ENCODE assay signal across 22 cellular contexts in the genomic region with DNA sequence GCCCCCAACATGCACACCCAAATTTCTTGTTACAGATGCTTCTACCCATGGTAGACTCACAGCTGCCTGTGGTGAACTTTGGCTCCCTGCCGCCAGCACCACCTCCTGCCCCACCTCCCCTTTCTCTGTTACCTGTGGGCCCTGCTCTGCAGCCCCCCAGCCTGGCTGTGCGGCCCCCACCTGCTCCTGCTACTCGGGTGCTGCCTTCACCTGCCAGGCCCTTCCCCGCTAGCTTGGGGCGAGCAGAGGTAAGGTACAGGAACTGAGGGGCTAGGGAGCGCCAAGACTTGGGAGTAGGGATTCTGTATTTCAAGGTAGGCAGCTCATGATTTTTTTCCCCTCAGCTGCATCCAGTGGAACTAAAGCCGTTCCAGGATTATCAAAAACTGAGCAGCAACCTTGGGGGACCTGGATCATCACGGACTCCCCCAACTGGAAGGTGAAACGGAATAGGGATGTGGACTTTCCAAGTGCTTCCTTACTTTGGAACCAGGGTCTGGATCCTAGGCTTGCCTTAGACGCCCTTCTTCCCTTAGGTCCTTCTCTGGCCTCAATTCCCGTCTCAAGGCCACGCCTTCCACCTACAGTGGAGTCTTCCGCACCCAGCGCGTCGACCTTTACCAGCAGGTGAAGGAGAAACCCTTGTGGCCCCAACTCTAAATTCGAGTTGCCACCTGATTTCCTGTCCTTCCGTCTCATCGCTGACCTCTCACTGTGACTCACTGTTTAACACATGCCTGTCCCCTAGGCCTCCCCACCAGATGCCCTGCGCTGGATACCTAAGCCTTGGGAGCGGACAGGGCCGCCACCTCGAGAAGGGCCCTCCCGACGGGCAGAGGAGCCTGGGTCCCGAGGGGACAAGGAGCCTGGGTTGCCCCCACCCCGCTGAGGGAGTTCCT. TPM values are rescaled to one million over a fixed set of nuclear protein-coding genes. Genes with fewer than 3 reads are reported as not detected.
DNase-seq lines count a peak whose midpoint lies in the region; ATAC-seq, FAIRE-seq and TF ChIP-seq lines count a peak whose summit lies in the region.
"Had no signal": no experiment of that assay in that cellular context is flagged by ENCODE, and none has a peak within 500 bp of the region (broad histone marks: within the 10 kb centered on the region; RNA-seq: fewer than 3 reads in every experiment).

No MANE protein-coding gene starts in this region.

- H3K36me3 ChIP-seq in HepG2 (replicated peaks in 1 of 2; ENCODE audit: control insufficient read depth in 1 of 2, insufficient read depth in 2 of 2, low read length in 2 of 2) (peaks cover 64 to 87% of the 10 kb centered on the region in 2 experiments), right lobe of liver (peaks cover 0 to 94% (median 52%) of the 10 kb centered on the region in 4 donors), SK-N-MC (ENCODE audit: insufficient read depth, low read length) (peaks cover 94% of the 10 kb centered on the region), endothelial cell of umbilical vein (ENCODE audit: control insufficient read depth in 2 of 2, extremely low read depth in 1 of 2, insufficient read depth in 2 of 2, low read length in 2 of 2) (peaks cover 48 to 78% of the 10 kb centered on the region in 2 experiments)

- TF ChIP-seq CTCF in HepG2 (CRISPR knock-in tag; IDR thresholded peaks at IDR 0.05): no peak
- TF ChIP-seq CTCF in right lobe of liver (IDR thresholded peaks at IDR 0.05): no peak
- TF ChIP-seq CTCF in endothelial cell of umbilical vein (IDR thresholded peaks at IDR 0.05; ENCODE audit: extremely low read depth in 1 of 2, insufficient read depth in 1 of 2, low read depth in 1 of 2, low read length in 2 of 2): no peak

- H3K27ac ChIP-seq in HepG2 (ENCODE audit: extremely low read length, insufficient read depth, low read length) (peak overlapping the region; percentile 20), right lobe of liver (no peak overlapping the region), SK-N-MC (peak overlapping the region; percentile 42), endothelial cell of umbilical vein (ENCODE audit: insufficient read depth, low read depth, low read length) (no peak overlapping the region), caudate nucleus (ENCODE audit: low read depth, low read length) (no peak overlapping the region)
- H3K27ac ChIP-seq: left lung, Peyer's patch had no signal

- H4K20me1 ChIP-seq in HepG2 (ENCODE audit: insufficient read depth, low read length) (no peaks in the 10 kb centered on the region; the same call in 1 of the 2 replicates), endothelial cell of umbilical vein (replicated peaks; ENCODE audit: control insufficient read depth, extremely low read depth, insufficient read depth, low read length) (peaks cover 3% of the 10 kb centered on the region)

- H3K79me2 ChIP-seq in HepG2 (ENCODE audit: insufficient read depth, low read length): no peaks in the 10 kb centered on the region
- peaks cover 12% of the 10 kb centered on the region for H3K79me2 ChIP-seq in endothelial cell of umbilical vein (ENCODE audit: control insufficient read depth, insufficient read depth, low read length)

- no peaks in the 10 kb centered on the region for H3K9me1 ChIP-seq in endothelial cell of umbilical vein (replicated peaks; ENCODE audit: control insufficient read depth, extremely low read depth, insufficient read depth, low read length)

- FAIRE-seq in HepG2 (lab: Jason Lieb, UNC) (no peak), endothelial cell of umbilical vein (lab: Jason Lieb, UNC) (no peak), HTR-8/SVneo (lab: Jason Lieb, UNC) (no peak)

- H3K9me3 ChIP-seq in HepG2 (ENCODE audit: low read length) (no peaks in the 10 kb centered on the region), right lobe of liver (no peaks in the 10 kb centered on the region), SK-N-MC (ENCODE audit: low read depth, low read length) (no peaks in the 10 kb centered on the region), endothelial cell of umbilical vein (replicated peaks; ENCODE audit: control insufficient read depth, insufficient read depth, low read length) (no peaks in the 10 kb centered on the region)
- H3K9me3 ChIP-seq: left lung, Peyer's patch, stomach had no signal

- ATAC-seq in HepG2 (peak; percentile 3; the same call in 2 of the 3 replicates), right lobe of liver (no peak), HG03095 (IDR thresholded peaks at IDR 0.05; ENCODE audit: unreplicated experiment) (no peak), GM19455 (IDR thresholded peaks at IDR 0.05; ENCODE audit: unreplicated experiment) (no peak)
- ATAC-seq: activated CD8-positive, alpha-beta memory T cell treated with anti-CD3 and anti-CD28 coated beads, Interleukin-2, amount 10 ng/mL, durations not matched to agents 7 days and 5 days; left lung had no signal

- H3K9ac ChIP-seq in HepG2 (ENCODE audit: insufficient read depth, low read depth, low read length) (no peak overlapping the region), SK-N-MC (ENCODE audit: insufficient read length) (no peak overlapping the region), endothelial cell of umbilical vein (replicated peaks; ENCODE audit: extremely low read depth, insufficient read depth, low read length) (no peak overlapping the region)

- H2AFZ ChIP-seq in HepG2 (ENCODE audit: low read length) (no peak overlapping the region), endothelial cell of umbilical vein (ENCODE audit: low read depth, low read length) (no peak overlapping the region)

- no peak overlapping the region for H3K4me3 ChIP-seq in HepG2 (replicated peaks in 1 of 3; ENCODE audit: insufficient read depth in 1 of 3, low read depth in 2 of 3, low read length in 3 of 3)
- H3K4me3 ChIP-seq in right lobe of liver: no peak overlapping the region
- no peak overlapping the region for H3K4me3 ChIP-seq in SK-N-MC
- no peak overlapping the region for H3K4me3 ChIP-seq in endothelial cell of umbilical vein (replicated peaks in 1 of 3; ENCODE audit: insufficient read depth in 1 of 3, low read depth in 1 of 3, low read length in 3 of 3)
- H3K4me3 ChIP-seq: left lung, Peyer's patch, stomach had no signal

- dilution Hi-C loops in endothelial cell of umbilical vein (cut with MboI; ENCODE audit: extremely low pct_ligation_motif_present, low sequenced_read_pairs): no loop called here

- TF ChIP-seq POLR2A in HepG2 (IDR thresholded peaks at IDR 0.05; ENCODE audit: insufficient read depth in 1 of 2, low read depth in 2 of 2, low read length in 2 of 2): peak in 1 of 2 experiments; percentile 55; a peak in 1 of 4 replicates
- TF ChIP-seq POLR2A in right lobe of liver (IDR thresholded peaks at IDR 0.05): no peak
- TF ChIP-seq POLR2A in endothelial cell of umbilical vein (IDR thresholded peaks at IDR 0.05; ENCODE audit: low read depth, low read length): no peak

- in situ Hi-C loops in HepG2 (cut with HindIII; ENCODE audit: extremely low pct_ligation_motif_present, low pct_unique_long_range_greater_than_20kb): no loop called here

- DNase-seq in HepG2 (ENCODE audit: low spot score) (no peak), right lobe of liver (no peak), SK-N-MC (ENCODE audit: low read depth, low spot score) (no peak), endothelial cell of umbilical vein (ENCODE audit: low read depth, low spot score) (no peak), caudate nucleus (lab: John Stamatoyannopoulos, UW) (no peak), HTR-8/SVneo (ENCODE audit: insufficient read length, low spot score) (no peak)
- DNase-seq: activated CD8-positive, alpha-beta memory T cell treated with anti-CD3 and anti-CD28 coated beads, Interleukin-2, amount 10 ng/mL, durations not matched to agents 7 days and 5 days; activated naive CD4-positive, alpha-beta T cell; DMS79; effector memory CD4-positive, alpha-beta T cell; left lung; MM.1S; NCI-H2029 treated with DMSO at 0.1 percent for 48 hours; NCI-H524 treated with DMSO at 0.1 percent for 48 hours; stimulated activated CD4-positive, alpha-beta T cell treated with anti-CD3 and anti-CD28 coated beads, Interleukin-15, amount 100 ng/mL, for 24 hours; stomach had no signal

- no peak for TF ChIP-seq RAD21 in HepG2 (CRISPR knock-in tag; IDR thresholded peaks at IDR 0.05)

- CTCF ChIA-PET in HepG2 (lab: Yijun Ruan, JAX; ENCODE audit: low intra/inter-chr PET ratio, low total read pairs): no interaction called here
- CTCF ChIA-PET in endothelial cell of umbilical vein (lab: Charles Lee): interaction anchor here (0.6 kb wide), 1 partner anchor 15 kb away, joined by 3 read pairs; a partner anchor contains a TSS

- POLR2A ChIA-PET in HepG2 (lab: Yijun Ruan, JAX): interaction anchor here (0.6 to 4.7 kb wide), 5 partner anchors 11 to 22 kb away, joined by 3 to 46 read pairs (median 3); a partner anchor contains a TSS
- POLR2A ChIA-PET in endothelial cell of umbilical vein (lab: Charles Lee): no interaction called here

- H3K4me2 ChIP-seq in HepG2 (ENCODE audit: low read depth, low read length) (no peak overlapping the region), endothelial cell of umbilical vein (ENCODE audit: insufficient read depth, low read length) (no peak overlapping the region)

- H3K4me1 ChIP-seq in HepG2 (ENCODE audit: insufficient read depth, low read length) (no peaks in the 10 kb centered on the region), right lobe of liver (peaks cover 0 to 12% (median 0%) of the 10 kb centered on the region in 4 donors), endothelial cell of umbilical vein (ENCODE audit: control insufficient read depth, extremely low read depth, insufficient read depth, low read length) (no peaks in the 10 kb centered on the region)
- H3K4me1 ChIP-seq: left lung, Peyer's patch, stomach had no signal

- H3K27me3 ChIP-seq in HepG2 (ENCODE audit: control insufficient read depth in 1 of 2, insufficient read depth in 2 of 2, low read length in 2 of 2) (no peaks in the 10 kb centered on the region), right lobe of liver (no peaks in the 10 kb centered on the region), endothelial cell of umbilical vein (ENCODE audit: control insufficient read depth in 2 of 2, insufficient read depth in 2 of 2, low read length in 2 of 2) (no peaks in the 10 kb centered on the region)
- H3K27me3 ChIP-seq: left lung, Peyer's patch, stomach had no signal

- no peak for TF ChIP-seq EP300 in HepG2 (IDR thresholded peaks at IDR 0.05; ENCODE audit: low read depth in 2 of 2, low read length in 2 of 2)
- TF ChIP-seq EP300 in HepG2 (CRISPR knock-in tag; IDR thresholded peaks at IDR 0.05; ENCODE audit: borderline replicate concordance): no peak

- 94% methylated on average over 27 of the region's 27 CpGs for WGBS in HepG2 (ENCODE audit: low lambda C conversion rate)
- WGBS in right lobe of liver (ENCODE audit: insufficient coverage, low coverage, low lambda C conversion rate, missing lambda C conversion rate): 80% methylated on average over 16 of the region's 27 CpGs

- TSS peak; percentile 22 for BruUV-seq in HepG2 (replicated peaks; lab: Mats Ljungman, UMichigan)
- TSS peak; percentile 44 for BruUV-seq in endothelial cell of umbilical vein (replicated peaks; lab: Mats Ljungman, UMichigan)

- intact Hi-C loops in HepG2 (cut with micrococcal nuclease; ENCODE audit: unreplicated experiment) (no loop called here), right lobe of liver (cut with DNase I) (no loop called here), endothelial cell of umbilical vein (cut with micrococcal nuclease) (no loop called here)

RNA-seq across cellular contexts. Expression of a gene that starts 15.5 kb away (rescaled TPM):
- total RNA-seq in HepG2 (2016; rRNA removed; fragmentation: Illumina TruSeq; extraction: Trizol) (169 and 190 TPM in 2 replicates), right lobe of liver (100 to 1,000 TPM; 114 to 196 (median 142) TPM), endothelial cell of umbilical vein (314 and 322 TPM in 2 replicates)
- 84.0 and 88.6 TPM in 2 replicates for total RNA-seq in HepG2 (2016; cell fraction: cytosol; rRNA removed; fragmentation: Illumina TruSeq; extraction: Trizol; ENCODE audit: low read depth)
- 156 and 178 TPM in 2 replicates for total RNA-seq in HepG2 (2016; cell fraction: insoluble cytoplasmic fraction; rRNA removed; fragmentation: Illumina TruSeq; extraction: Trizol)
- total RNA-seq in HepG2 (2016; cell fraction: membrane; rRNA removed; fragmentation: Illumina TruSeq; extraction: Trizol): 178 and 181 TPM in 2 replicates
- 152 and 174 TPM in 2 replicates for total RNA-seq in HepG2 (2016; cell fraction: nucleus; rRNA removed; fragmentation: Illumina TruSeq; extraction: Trizol)
- polyA plus RNA-seq in HepG2 (2011; rRNA removed) (157 and 184 TPM in 2 replicates), endothelial cell of umbilical vein (190 and 234 TPM in 2 replicates)
- polyA plus RNA-seq in HepG2 (2011; cell fraction: cytosol; rRNA removed): 112 and 150 TPM in 2 replicates
- 529 and 638 TPM in 2 replicates for polyA plus RNA-seq in HepG2 (2011; cell fraction: nucleus; rRNA removed)
- 358 and 398 TPM in 2 replicates for polyA plus RNA-seq in HepG2 (2012)
- polyA plus RNA-seq in HepG2 (2016; cell fraction: cytosol; fragmentation: Illumina TruSeq; extraction: Trizol; ENCODE audit: low read depth): 78.8 and 95.7 TPM in 2 replicates
- polyA plus RNA-seq in HepG2 (2016; cell fraction: insoluble cytoplasmic fraction; fragmentation: Illumina TruSeq; extraction: Trizol; ENCODE audit: low read depth): 186 and 257 TPM in 2 replicates
- polyA plus RNA-seq in HepG2 (2016; cell fraction: membrane; fragmentation: Illumina TruSeq; extraction: Trizol; ENCODE audit: low read depth): 151 and 180 TPM in 2 replicates
- polyA plus RNA-seq in HepG2 (2016; cell fraction: nucleus; fragmentation: Illumina TruSeq; extraction: Trizol; ENCODE audit: insufficient read depth, low read depth): 346 and 353 TPM in 2 replicates
- 102 and 309 TPM in 2 replicates for polyA minus RNA-seq in HepG2 (2011; rRNA and poly(A)+ RNA removed; ENCODE audit: low replicate concordance)
- polyA minus RNA-seq in HepG2 (2011; cell fraction: cytosol; rRNA and poly(A)+ RNA removed): 190 and 207 TPM in 2 replicates
- polyA minus RNA-seq in HepG2 (2011; cell fraction: nucleus; rRNA and poly(A)+ RNA removed): 142 and 160 TPM in 2 replicates
- 129 and 155 TPM in 2 replicates for polyA plus RNA-seq in endothelial cell of umbilical vein (2011; cell fraction: cytosol; rRNA removed)
- polyA plus RNA-seq in endothelial cell of umbilical vein (2011; cell fraction: nucleus; rRNA removed): 340 and 410 TPM in 2 replicates
- polyA plus RNA-seq in endothelial cell of umbilical vein (2012): 208 and 213 TPM in 2 replicates
- polyA minus RNA-seq in endothelial cell of umbilical vein: 222 and 230 TPM in 2 replicates
- polyA minus RNA-seq in endothelial cell of umbilical vein (2011; cell fraction: cytosol; rRNA and poly(A)+ RNA removed): 124 TPM
- polyA minus RNA-seq in endothelial cell of umbilical vein (2011; cell fraction: nucleus; rRNA and poly(A)+ RNA removed): 75.0 and 103 TPM in 2 replicates

RNA-seq across cellular contexts. Expression of a gene that starts 16.4 kb away (rescaled TPM):
- total RNA-seq in HepG2 (2016; rRNA removed; fragmentation: Illumina TruSeq; extraction: Trizol) (37.2 and 38.9 TPM in 2 replicates), right lobe of liver (10 to 100 TPM; 34.7 to 59.6 (median 39.4) TPM), endothelial cell of umbilical vein (218 and 229 TPM in 2 replicates)
- 32.5 and 32.7 TPM in 2 replicates for total RNA-seq in HepG2 (2016; cell fraction: cytosol; rRNA removed; fragmentation: Illumina TruSeq; extraction: Trizol; ENCODE audit: low read depth)
- total RNA-seq in HepG2 (2016; cell fraction: insoluble cytoplasmic fraction; rRNA removed; fragmentation: Illumina TruSeq; extraction: Trizol): 32.8 and 40.6 TPM in 2 replicates
- 32.8 and 40.2 TPM in 2 replicates for total RNA-seq in HepG2 (2016; cell fraction: membrane; rRNA removed; fragmentation: Illumina TruSeq; extraction: Trizol)
- total RNA-seq in HepG2 (2016; cell fraction: nucleus; rRNA removed; fragmentation: Illumina TruSeq; extraction: Trizol): 58.3 and 69.5 TPM in 2 replicates
- polyA plus RNA-seq in HepG2 (2011; rRNA removed) (47.4 and 60.5 TPM in 2 replicates), endothelial cell of umbilical vein (88.4 and 114 TPM in 2 replicates)
- 21.8 and 30.2 TPM in 2 replicates for polyA plus RNA-seq in HepG2 (2011; cell fraction: cytosol; rRNA removed)
- polyA plus RNA-seq in HepG2 (2011; cell fraction: nucleus; rRNA removed): 235 and 263 TPM in 2 replicates
- 80.6 and 104 TPM in 2 replicates for polyA plus RNA-seq in HepG2 (2012)
- 12.1 and 13.9 TPM in 2 replicates for polyA plus RNA-seq in HepG2 (2016; cell fraction: cytosol; fragmentation: Illumina TruSeq; extraction: Trizol; ENCODE audit: low read depth)
- polyA plus RNA-seq in HepG2 (2016; cell fraction: insoluble cytoplasmic fraction; fragmentation: Illumina TruSeq; extraction: Trizol; ENCODE audit: low read depth): 59.6 and 89.4 TPM in 2 replicates
- 26.0 and 31.8 TPM in 2 replicates for polyA plus RNA-seq in HepG2 (2016; cell fraction: membrane; fragmentation: Illumina TruSeq; extraction: Trizol; ENCODE audit: low read depth)
- polyA plus RNA-seq in HepG2 (2016; cell fraction: nucleus; fragmentation: Illumina TruSeq; extraction: Trizol; ENCODE audit: insufficient read depth, low read depth): 182 and 188 TPM in 2 replicates
- 50.3 and 66.9 TPM in 2 replicates for polyA minus RNA-seq in HepG2 (2011; rRNA and poly(A)+ RNA removed; ENCODE audit: low replicate concordance)
- polyA minus RNA-seq in HepG2 (2011; cell fraction: cytosol; rRNA and poly(A)+ RNA removed): 51.5 and 53.4 TPM in 2 replicates
- polyA minus RNA-seq in HepG2 (2011; cell fraction: nucleus; rRNA and poly(A)+ RNA removed): 120 and 136 TPM in 2 replicates
- polyA plus RNA-seq in endothelial cell of umbilical vein (2011; cell fraction: cytosol; rRNA removed): 57.9 and 74.0 TPM in 2 replicates
- 222 and 256 TPM in 2 replicates for polyA plus RNA-seq in endothelial cell of umbilical vein (2011; cell fraction: nucleus; rRNA removed)
- 99.1 and 101 TPM in 2 replicates for polyA plus RNA-seq in endothelial cell of umbilical vein (2012)
- polyA minus RNA-seq in endothelial cell of umbilical vein: 67.4 and 76.1 TPM in 2 replicates
- polyA minus RNA-seq in endothelial cell of umbilical vein (2011; cell fraction: cytosol; rRNA and poly(A)+ RNA removed): 53.4 TPM
- 112 and 122 TPM in 2 replicates for polyA minus RNA-seq in endothelial cell of umbilical vein (2011; cell fraction: nucleus; rRNA and poly(A)+ RNA removed)

RNA-seq across cellular contexts. Expression of a gene that starts 18.7 kb away (rescaled TPM):
- total RNA-seq in HepG2 (2016; rRNA removed; fragmentation: Illumina TruSeq; extraction: Trizol) (52.9 and 98.2 TPM in 2 replicates), right lobe of liver (100 to 1,000 TPM; 100 to 182 (median 116) TPM), endothelial cell of umbilical vein (0.97 TPM in 1 of 2 replicates, not detected in the other)
- 43.4 and 48.4 TPM in 2 replicates for total RNA-seq in HepG2 (2016; cell fraction: cytosol; rRNA removed; fragmentation: Illumina TruSeq; extraction: Trizol; ENCODE audit: low read depth)
- 49.1 and 105 TPM in 2 replicates for total RNA-seq in HepG2 (2016; cell fraction: insoluble cytoplasmic fraction; rRNA removed; fragmentation: Illumina TruSeq; extraction: Trizol)
- 24.9 and 27.7 TPM in 2 replicates for total RNA-seq in HepG2 (2016; cell fraction: membrane; rRNA removed; fragmentation: Illumina TruSeq; extraction: Trizol)
- 80.5 and 97.5 TPM in 2 replicates for total RNA-seq in HepG2 (2016; cell fraction: nucleus; rRNA removed; fragmentation: Illumina TruSeq; extraction: Trizol)
- polyA plus RNA-seq in HepG2 (2011; rRNA removed) (1,140 and 1,216 TPM in 2 replicates), endothelial cell of umbilical vein (2.5 and 2.6 TPM in 2 replicates)
- polyA plus RNA-seq in HepG2 (2011; cell fraction: cytosol; rRNA removed): 931 and 1,024 TPM in 2 replicates
- polyA plus RNA-seq in HepG2 (2011; cell fraction: nucleus; rRNA removed): 672 and 801 TPM in 2 replicates
- polyA plus RNA-seq in HepG2 (2012): 414 and 633 TPM in 2 replicates
- 40.2 and 51.8 TPM in 2 replicates for polyA plus RNA-seq in HepG2 (2016; cell fraction: cytosol; fragmentation: Illumina TruSeq; extraction: Trizol; ENCODE audit: low read depth)
- polyA plus RNA-seq in HepG2 (2016; cell fraction: insoluble cytoplasmic fraction; fragmentation: Illumina TruSeq; extraction: Trizol; ENCODE audit: low read depth): 55.3 and 56.0 TPM in 2 replicates
- 20.7 and 25.6 TPM in 2 replicates for polyA plus RNA-seq in HepG2 (2016; cell fraction: membrane; fragmentation: Illumina TruSeq; extraction: Trizol; ENCODE audit: low read depth)
- polyA plus RNA-seq in HepG2 (2016; cell fraction: nucleus; fragmentation: Illumina TruSeq; extraction: Trizol; ENCODE audit: insufficient read depth, low read depth): 129 and 139 TPM in 2 replicates
- 3.4 and 446 TPM in 2 replicates for polyA minus RNA-seq in HepG2 (2011; rRNA and poly(A)+ RNA removed; ENCODE audit: low replicate concordance)
- 154 and 168 TPM in 2 replicates for polyA minus RNA-seq in HepG2 (2011; cell fraction: cytosol; rRNA and poly(A)+ RNA removed)
- 110 and 177 TPM in 2 replicates for polyA minus RNA-seq in HepG2 (2011; cell fraction: nucleus; rRNA and poly(A)+ RNA removed)
- 1.5 and 2.9 TPM in 2 replicates for polyA plus RNA-seq in endothelial cell of umbilical vein (2011; cell fraction: cytosol; rRNA removed)
- 1.1 and 1.9 TPM in 2 replicates for polyA plus RNA-seq in endothelial cell of umbilical vein (2011; cell fraction: nucleus; rRNA removed)
- 0.59 and 0.74 TPM in 2 replicates for polyA plus RNA-seq in endothelial cell of umbilical vein (2012)
- polyA minus RNA-seq in endothelial cell of umbilical vein: 0.83 TPM in 1 of 2 replicates, not detected in the other
- polyA minus RNA-seq in endothelial cell of umbilical vein (2011; cell fraction: cytosol; rRNA and poly(A)+ RNA removed): 2.2 TPM
- not detected in 2 replicates for polyA minus RNA-seq in endothelial cell of umbilical vein (2011; cell fraction: nucleus; rRNA and poly(A)+ RNA removed)

RNA-seq across cellular contexts. Expression of a gene that starts 21.9 kb away (rescaled TPM):
- not detected in 2 replicates for total RNA-seq in HepG2 (2016; rRNA removed; fragmentation: Illumina TruSeq; extraction: Trizol)
- 0.62 and 0.91 TPM in 2 replicates for total RNA-seq in HepG2 (2016; cell fraction: cytosol; rRNA removed; fragmentation: Illumina TruSeq; extraction: Trizol; ENCODE audit: low read depth)
- not detected in 2 replicates for total RNA-seq in HepG2 (2016; cell fraction: insoluble cytoplasmic fraction; rRNA removed; fragmentation: Illumina TruSeq; extraction: Trizol)
- 0.48 TPM in 1 of 2 replicates, not detected in the other for total RNA-seq in HepG2 (2016; cell fraction: membrane; rRNA removed; fragmentation: Illumina TruSeq; extraction: Trizol)
- total RNA-seq in HepG2 (2016; cell fraction: nucleus; rRNA removed; fragmentation: Illumina TruSeq; extraction: Trizol): not detected in 2 replicates
- polyA plus RNA-seq in HepG2 (2011; rRNA removed): 1.4 and 1.5 TPM in 2 replicates
- polyA plus RNA-seq in HepG2 (2011; cell fraction: cytosol; rRNA removed): 0.44 and 1.3 TPM in 2 replicates
- polyA plus RNA-seq in HepG2 (2011; cell fraction: nucleus; rRNA removed): 0.72 and 1.6 TPM in 2 replicates
- 1.6 and 7.5 TPM in 2 replicates for polyA plus RNA-seq in HepG2 (2012)
- 0.98 and 1.2 TPM in 2 replicates for polyA plus RNA-seq in HepG2 (2016; cell fraction: cytosol; fragmentation: Illumina TruSeq; extraction: Trizol; ENCODE audit: low read depth)
- 0.60 and 0.98 TPM in 2 replicates for polyA plus RNA-seq in HepG2 (2016; cell fraction: insoluble cytoplasmic fraction; fragmentation: Illumina TruSeq; extraction: Trizol; ENCODE audit: low read depth)
- polyA plus RNA-seq in HepG2 (2016; cell fraction: membrane; fragmentation: Illumina TruSeq; extraction: Trizol; ENCODE audit: low read depth): 0.76 and 1.2 TPM in 2 replicates
- 1.3 TPM in 1 of 2 replicates, not detected in the other for polyA plus RNA-seq in HepG2 (2016; cell fraction: nucleus; fragmentation: Illumina TruSeq; extraction: Trizol; ENCODE audit: insufficient read depth, low read depth)
- polyA minus RNA-seq in HepG2 (2011; rRNA and poly(A)+ RNA removed; ENCODE audit: low replicate concordance): not detected in 2 replicates
- not detected in 2 replicates for polyA minus RNA-seq in HepG2 (2011; cell fraction: cytosol; rRNA and poly(A)+ RNA removed)
- polyA minus RNA-seq in HepG2 (2011; cell fraction: nucleus; rRNA and poly(A)+ RNA removed): 0.75 TPM in 1 of 2 replicates, not detected in the other
- 10 to 100 TPM in 4 of 6 experiments, 1 to 10 TPM in 2; 6.7 to 28.5 (median 13.0) TPM for total RNA-seq in right lobe of liver
- not detected in 2 replicates for total RNA-seq in endothelial cell of umbilical vein
- polyA plus RNA-seq in endothelial cell of umbilical vein: not detected in 2 replicates
- polyA plus RNA-seq in endothelial cell of umbilical vein (2011; cell fraction: cytosol; rRNA removed): not detected in 2 replicates
- not detected in 2 replicates for polyA plus RNA-seq in endothelial cell of umbilical vein (2011; cell fraction: nucleus; rRNA removed)
- polyA plus RNA-seq in endothelial cell of umbilical vein (2012): not detected in 2 replicates
- polyA minus RNA-seq in endothelial cell of umbilical vein: not detected in 2 replicates
- not detected for polyA minus RNA-seq in endothelial cell of umbilical vein (2011; cell fraction: cytosol; rRNA and poly(A)+ RNA removed)
- polyA minus RNA-seq in endothelial cell of umbilical vein (2011; cell fraction: nucleus; rRNA and poly(A)+ RNA removed): not detected in 2 replicates
- total RNA-seq: HT-29, myocyte, pulmonary artery endothelial cell had no signal

RNA-seq across cellular contexts. Expression of a gene that starts 23.6 kb away (rescaled TPM):
- 15.5 and 18.1 TPM in 2 replicates for total RNA-seq in HepG2 (2016; rRNA removed; fragmentation: Illumina TruSeq; extraction: Trizol)
- 4.0 and 4.6 TPM in 2 replicates for total RNA-seq in HepG2 (2016; cell fraction: cytosol; rRNA removed; fragmentation: Illumina TruSeq; extraction: Trizol; ENCODE audit: low read depth)
- 16.8 and 18.5 TPM in 2 replicates for total RNA-seq in HepG2 (2016; cell fraction: insoluble cytoplasmic fraction; rRNA removed; fragmentation: Illumina TruSeq; extraction: Trizol)
- 10.4 and 12.5 TPM in 2 replicates for total RNA-seq in HepG2 (2016; cell fraction: membrane; rRNA removed; fragmentation: Illumina TruSeq; extraction: Trizol)
- 11.7 and 13.0 TPM in 2 replicates for total RNA-seq in HepG2 (2016; cell fraction: nucleus; rRNA removed; fragmentation: Illumina TruSeq; extraction: Trizol)
- 1.7 and 2.1 TPM in 2 replicates for polyA plus RNA-seq in HepG2 (2011; rRNA removed)
- polyA plus RNA-seq in HepG2 (2011; cell fraction: cytosol; rRNA removed): 1.5 TPM in 2 replicates
- 3.0 and 3.3 TPM in 2 replicates for polyA plus RNA-seq in HepG2 (2011; cell fraction: nucleus; rRNA removed)
- polyA plus RNA-seq in HepG2 (2012): 3.3 and 4.4 TPM in 2 replicates
- polyA plus RNA-seq in HepG2 (2016; cell fraction: cytosol; fragmentation: Illumina TruSeq; extraction: Trizol; ENCODE audit: low read depth): 1.9 and 2.9 TPM in 2 replicates
- polyA plus RNA-seq in HepG2 (2016; cell fraction: insoluble cytoplasmic fraction; fragmentation: Illumina TruSeq; extraction: Trizol; ENCODE audit: low read depth): 12.2 and 12.5 TPM in 2 replicates
- 5.2 and 6.9 TPM in 2 replicates for polyA plus RNA-seq in HepG2 (2016; cell fraction: membrane; fragmentation: Illumina TruSeq; extraction: Trizol; ENCODE audit: low read depth)
- 11.9 and 12.9 TPM in 2 replicates for polyA plus RNA-seq in HepG2 (2016; cell fraction: nucleus; fragmentation: Illumina TruSeq; extraction: Trizol; ENCODE audit: insufficient read depth, low read depth)
- 3.9 and 10.7 TPM in 2 replicates for polyA minus RNA-seq in HepG2 (2011; rRNA and poly(A)+ RNA removed; ENCODE audit: low replicate concordance)
- 1.2 and 1.3 TPM in 2 replicates for polyA minus RNA-seq in HepG2 (2011; cell fraction: cytosol; rRNA and poly(A)+ RNA removed)
- polyA minus RNA-seq in HepG2 (2011; cell fraction: nucleus; rRNA and poly(A)+ RNA removed): 5.3 and 6.1 TPM in 2 replicates
- total RNA-seq in right lobe of liver: 1 to 10 TPM; 6.6 to 8.7 (median 7.6) TPM
- total RNA-seq in endothelial cell of umbilical vein: 12.8 and 15.0 TPM in 2 replicates
- 5.6 and 5.8 TPM in 2 replicates for polyA plus RNA-seq in endothelial cell of umbilical vein
- 9.6 and 10.2 TPM in 2 replicates for polyA plus RNA-seq in endothelial cell of umbilical vein (2011; cell fraction: cytosol; rRNA removed)
- 7.1 and 7.6 TPM in 2 replicates for polyA plus RNA-seq in endothelial cell of umbilical vein (2011; cell fraction: nucleus; rRNA removed)
- polyA plus RNA-seq in endothelial cell of umbilical vein (2012): 9.6 and 9.8 TPM in 2 replicates
- polyA minus RNA-seq in endothelial cell of umbilical vein: 6.8 and 7.2 TPM in 2 replicates
- 6.7 TPM for polyA minus RNA-seq in endothelial cell of umbilical vein (2011; cell fraction: cytosol; rRNA and poly(A)+ RNA removed)
- 4.3 and 7.1 TPM in 2 replicates for polyA minus RNA-seq in endothelial cell of umbilical vein (2011; cell fraction: nucleus; rRNA and poly(A)+ RNA removed)

Comparison
In these comparisons a context has a peak if more than half of its experiments do, and no peak if none do; other contexts are left out.
1. H3K27ac ChIP-seq: peak in HepG2 (single experiment) and SK-N-MC (single experiment); none in right lobe of liver (0 of 3), endothelial cell of umbilical vein (single experiment) and caudate nucleus (single experiment).
2. RNA of a gene that starts 18.7 kb away (total RNA-seq): 100 to 182 TPM in right lobe of liver and 24.9 to 105 TPM in HepG2; 0.97 TPM in endothelial cell of umbilical vein; every median in the first group is over 10 times any median in the second.